ENCODE assay signal across 18 cellular contexts in genomic region chr17:14143678-14144077, GRCh38.
DNase-seq lines count a peak whose midpoint lies in the region; ATAC-seq and TF ChIP-seq lines count a peak whose summit lies in the region.
"Had no signal": no experiment of that assay in that cellular context is flagged by ENCODE, and none has a peak within 500 bp of the region (broad histone marks: within the 10 kb centered on the region; RNA-seq: fewer than 3 reads in every experiment).

No MANE protein-coding gene starts in this region.

- H3K4me3 Mint-ChIP-seq in osteocyte (ENCODE audit: unreplicated experiment) = no peak overlapping the region
- H3K4me3 Mint-ChIP-seq: activated naive CD8-positive, alpha-beta T cell treated with anti-CD3 and anti-CD28 coated beads, Interleukin-2, amount 10 ng/mL, durations not matched to agents 7 days and 5 days; neural crest cell; stimulated activated naive CD8-positive, alpha-beta T cell treated with anti-CD3 and anti-CD28 coated beads, Interleukin-15, Interleukin-2, amounts not matched to agents 100 ng/mL and 50 ng/mL, for 24 hours had no signal

- peak overlapping the region; percentile 84 for H3K27ac Mint-ChIP-seq in osteocyte (ENCODE audit: unreplicated experiment)
- H3K27ac Mint-ChIP-seq: activated naive CD8-positive, alpha-beta T cell treated with anti-CD3 and anti-CD28 coated beads, Interleukin-2, amount 10 ng/mL, durations not matched to agents 7 days and 5 days; stimulated activated naive CD8-positive, alpha-beta T cell treated with anti-CD3 and anti-CD28 coated beads, Interleukin-15, Interleukin-2, amounts not matched to agents 100 ng/mL and 50 ng/mL, for 24 hours had no signal

- peaks cover 12% of the 10 kb centered on the region for H3K9me3 Mint-ChIP-seq in osteocyte (ENCODE audit: unreplicated experiment)

- no peaks in the 10 kb centered on the region for H3K27me3 Mint-ChIP-seq in osteocyte (ENCODE audit: unreplicated experiment)
- H3K27me3 Mint-ChIP-seq: activated naive CD8-positive, alpha-beta T cell treated with anti-CD3 and anti-CD28 coated beads, Interleukin-2, amount 10 ng/mL, durations not matched to agents 7 days and 5 days; stimulated activated naive CD8-positive, alpha-beta T cell treated with anti-CD3 and anti-CD28 coated beads, Interleukin-15, Interleukin-2, amounts not matched to agents 100 ng/mL and 50 ng/mL, for 24 hours had no signal

- no peak for ATAC-seq in GM18519 (IDR thresholded peaks at IDR 0.05; ENCODE audit: low FRiP score, unreplicated experiment)
- ATAC-seq: GM12878 had no signal

- DNase-seq in HT-29 (ENCODE audit: low spot score) = peak; percentile 7
- peak; percentile 62 for DNase-seq in NCI-H1436 (lab: John Stamatoyannopoulos, UW)
- peak; percentile 7 for DNase-seq in cerebellum (ENCODE audit: low spot score)
- DNase-seq in osteocyte (ENCODE audit: extremely low spot score, unreplicated experiment) = no peak
- DNase-seq in activated effector memory CD4-positive, alpha-beta T cell treated with anti-CD3 and anti-CD28 coated beads, Interleukin-2, amount 50 U/mL, for 16 hours = no peak
- DNase-seq in stimulated activated CD4-positive, alpha-beta T cell treated with anti-CD3 and anti-CD28 coated beads, Interleukin-15, amount 100 ng/mL, for 24 hours = no peak
- DNase-seq: activated CD8-positive, alpha-beta memory T cell treated with anti-CD3 and anti-CD28 coated beads, Interleukin-2, amount 50 U/mL, for 4 hours; activated naive CD8-positive, alpha-beta T cell treated with anti-CD3 and anti-CD28 coated beads, Interleukin-2, amount 10 ng/mL, durations not matched to agents 7 days and 5 days; C1 segment of cervical spinal cord; EL; hypothalamus; KBM-7; NCI-H2227 treated with DMSO at 0.1 percent for 48 hours; PC-9 had no signal

- no peak for TF ChIP-seq CTCF in osteocyte (IDR thresholded peaks at IDR 0.05)

- peaks cover 21% of the 10 kb centered on the region for H3K4me1 Mint-ChIP-seq in osteocyte (ENCODE audit: unreplicated experiment)
- H3K4me1 Mint-ChIP-seq: activated naive CD8-positive, alpha-beta T cell treated with anti-CD3 and anti-CD28 coated beads, Interleukin-2, amount 10 ng/mL, durations not matched to agents 7 days and 5 days; neural crest cell had no signal

- H3K36me3 Mint-ChIP-seq in osteocyte (ENCODE audit: unreplicated experiment) = peaks cover 2% of the 10 kb centered on the region

Comparison
In these comparisons a context has a peak if more than half of its experiments do, and no peak if none do; other contexts are left out.
1. DNase-seq: peak in HT-29 (single experiment), NCI-H1436 (single experiment) and cerebellum (single experiment); none in osteocyte (single experiment), activated effector memory CD4-positive, alpha-beta T cell treated with anti-CD3 and anti-CD28 coated beads, Interleukin-2, amount 50 U/mL, for 16 hours (single experiment) and stimulated activated CD4-positive, alpha-beta T cell treated with anti-CD3 and anti-CD28 coated beads, Interleukin-15, amount 100 ng/mL, for 24 hours (single experiment).